In the genomic region with DNA sequence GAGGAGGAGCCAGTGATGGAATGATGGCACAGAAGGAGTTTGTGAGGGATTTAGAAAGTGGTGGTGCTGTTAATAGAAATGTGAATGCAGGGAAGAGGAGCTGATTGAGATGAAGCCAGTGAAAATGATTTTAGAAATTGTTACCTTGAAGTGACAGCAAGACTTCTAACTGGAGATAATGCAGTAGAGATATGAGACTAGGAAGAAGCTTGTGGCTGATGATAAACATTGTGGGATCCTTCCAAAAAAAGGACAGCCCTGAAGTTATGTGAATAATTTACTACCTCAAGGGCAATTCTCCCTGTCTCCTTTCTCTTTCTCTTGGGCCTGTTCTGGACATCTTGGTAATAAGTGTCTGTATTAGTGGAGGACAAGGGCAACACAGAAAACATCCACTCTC, we compare ENCODE assay signal across 1 cellular context.
TF ChIP-seq lines count a peak whose summit lies in the region.

No MANE protein-coding gene starts in this region.

TF ChIP-seq in K562, 482 proteins besides CTCF, POLR2A, EP300 and RAD21 (continued from another document):
- TF ChIP-seq, protein P1, sequence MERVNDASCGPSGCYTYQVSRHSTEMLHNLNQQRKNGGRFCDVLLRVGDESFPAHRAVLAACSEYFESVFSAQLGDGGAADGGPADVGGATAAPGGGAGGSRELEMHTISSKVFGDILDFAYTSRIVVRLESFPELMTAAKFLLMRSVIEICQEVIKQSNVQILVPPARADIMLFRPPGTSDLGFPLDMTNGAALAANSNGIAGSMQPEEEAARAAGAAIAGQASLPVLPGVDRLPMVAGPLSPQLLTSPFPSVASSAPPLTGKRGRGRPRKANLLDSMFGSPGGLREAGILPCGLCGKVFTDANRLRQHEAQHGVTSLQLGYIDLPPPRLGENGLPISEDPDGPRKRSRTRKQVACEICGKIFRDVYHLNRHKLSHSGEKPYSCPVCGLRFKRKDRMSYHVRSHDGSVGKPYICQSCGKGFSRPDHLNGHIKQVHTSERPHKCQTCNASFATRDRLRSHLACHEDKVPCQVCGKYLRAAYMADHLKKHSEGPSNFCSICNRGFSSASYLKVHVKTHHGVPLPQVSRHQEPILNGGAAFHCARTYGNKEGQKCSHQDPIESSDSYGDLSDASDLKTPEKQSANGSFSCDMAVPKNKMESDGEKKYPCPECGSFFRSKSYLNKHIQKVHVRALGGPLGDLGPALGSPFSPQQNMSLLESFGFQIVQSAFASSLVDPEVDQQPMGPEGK (CRISPR knock-in tag; IDR thresholded peaks at IDR 0.05; ENCODE audit: borderline replicate concordance) = no peak
- no peak for TF ChIP-seq ATF1 (CRISPR knock-in tag; IDR thresholded peaks at IDR 0.05)
- TF ChIP-seq ATF1 (tag; IDR thresholded peaks at IDR 0.05) = no peak
- TF ChIP-seq, protein P2, sequence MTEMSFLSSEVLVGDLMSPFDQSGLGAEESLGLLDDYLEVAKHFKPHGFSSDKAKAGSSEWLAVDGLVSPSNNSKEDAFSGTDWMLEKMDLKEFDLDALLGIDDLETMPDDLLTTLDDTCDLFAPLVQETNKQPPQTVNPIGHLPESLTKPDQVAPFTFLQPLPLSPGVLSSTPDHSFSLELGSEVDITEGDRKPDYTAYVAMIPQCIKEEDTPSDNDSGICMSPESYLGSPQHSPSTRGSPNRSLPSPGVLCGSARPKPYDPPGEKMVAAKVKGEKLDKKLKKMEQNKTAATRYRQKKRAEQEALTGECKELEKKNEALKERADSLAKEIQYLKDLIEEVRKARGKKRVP (CRISPR knock-in tag; IDR thresholded peaks at IDR 0.05) = no peak
- no peak for TF ChIP-seq LEF1 (IDR thresholded peaks at IDR 0.05)
- peak; percentile 35 for TF ChIP-seq CBFA2T3 (IDR thresholded peaks at IDR 0.05)
- TF ChIP-seq RCOR1 (IDR thresholded peaks at IDR 0.05; ENCODE audit: borderline replicate concordance in 1 of 2, low read depth in 2 of 2, low read length in 2 of 2) = no peak
- TF ChIP-seq MECOM (CRISPR knock-in tag; IDR thresholded peaks at IDR 0.05) = peak; percentile 71
- TF ChIP-seq, protein P3, sequence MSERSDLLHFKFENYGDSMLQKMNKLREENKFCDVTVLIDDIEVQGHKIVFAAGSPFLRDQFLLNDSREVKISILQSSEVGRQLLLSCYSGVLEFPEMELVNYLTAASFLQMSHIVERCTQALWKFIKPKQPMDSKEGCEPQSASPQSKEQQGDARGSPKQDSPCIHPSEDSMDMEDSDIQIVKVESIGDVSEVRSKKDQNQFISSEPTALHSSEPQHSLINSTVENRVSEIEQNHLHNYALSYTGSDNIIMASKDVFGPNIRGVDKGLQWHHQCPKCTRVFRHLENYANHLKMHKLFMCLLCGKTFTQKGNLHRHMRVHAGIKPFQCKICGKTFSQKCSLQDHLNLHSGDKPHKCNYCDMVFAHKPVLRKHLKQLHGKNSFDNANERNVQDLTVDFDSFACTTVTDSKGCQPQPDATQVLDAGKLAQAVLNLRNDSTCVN (CRISPR knock-in tag; IDR thresholded peaks at IDR 0.05) = 0 out of 2 replicates have a peak, but pooled peaks have one; percentile 40
- no peak for TF ChIP-seq POLR3A (IDR thresholded peaks at IDR 0.05; ENCODE audit: borderline replicate concordance, extremely low read depth, insufficient read depth, insufficient read length)
- no peak for TF ChIP-seq MTF1 (CRISPR knock-in tag; IDR thresholded peaks at IDR 0.05; ENCODE audit: borderline replicate concordance)
- peak; percentile 62 for TF ChIP-seq MEIS2 (IDR thresholded peaks at IDR 0.05; ENCODE audit: partially characterized antibody)
- TF ChIP-seq, protein P4, sequence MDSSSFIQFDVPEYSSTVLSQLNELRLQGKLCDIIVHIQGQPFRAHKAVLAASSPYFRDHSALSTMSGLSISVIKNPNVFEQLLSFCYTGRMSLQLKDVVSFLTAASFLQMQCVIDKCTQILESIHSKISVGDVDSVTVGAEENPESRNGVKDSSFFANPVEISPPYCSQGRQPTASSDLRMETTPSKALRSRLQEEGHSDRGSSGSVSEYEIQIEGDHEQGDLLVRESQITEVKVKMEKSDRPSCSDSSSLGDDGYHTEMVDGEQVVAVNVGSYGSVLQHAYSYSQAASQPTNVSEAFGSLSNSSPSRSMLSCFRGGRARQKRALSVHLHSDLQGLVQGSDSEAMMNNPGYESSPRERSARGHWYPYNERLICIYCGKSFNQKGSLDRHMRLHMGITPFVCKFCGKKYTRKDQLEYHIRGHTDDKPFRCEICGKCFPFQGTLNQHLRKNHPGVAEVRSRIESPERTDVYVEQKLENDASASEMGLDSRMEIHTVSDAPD (CRISPR knock-in tag; IDR thresholded peaks at IDR 0.05) = no peak
- TF ChIP-seq FOXK2 (conservative IDR thresholded peaks at IDR 0.05 in 1 of 2, IDR thresholded peaks at IDR 0.05 in 1 of 2; ENCODE audit: low read depth in 2 of 2) = no peak
- TF ChIP-seq, protein P5, sequence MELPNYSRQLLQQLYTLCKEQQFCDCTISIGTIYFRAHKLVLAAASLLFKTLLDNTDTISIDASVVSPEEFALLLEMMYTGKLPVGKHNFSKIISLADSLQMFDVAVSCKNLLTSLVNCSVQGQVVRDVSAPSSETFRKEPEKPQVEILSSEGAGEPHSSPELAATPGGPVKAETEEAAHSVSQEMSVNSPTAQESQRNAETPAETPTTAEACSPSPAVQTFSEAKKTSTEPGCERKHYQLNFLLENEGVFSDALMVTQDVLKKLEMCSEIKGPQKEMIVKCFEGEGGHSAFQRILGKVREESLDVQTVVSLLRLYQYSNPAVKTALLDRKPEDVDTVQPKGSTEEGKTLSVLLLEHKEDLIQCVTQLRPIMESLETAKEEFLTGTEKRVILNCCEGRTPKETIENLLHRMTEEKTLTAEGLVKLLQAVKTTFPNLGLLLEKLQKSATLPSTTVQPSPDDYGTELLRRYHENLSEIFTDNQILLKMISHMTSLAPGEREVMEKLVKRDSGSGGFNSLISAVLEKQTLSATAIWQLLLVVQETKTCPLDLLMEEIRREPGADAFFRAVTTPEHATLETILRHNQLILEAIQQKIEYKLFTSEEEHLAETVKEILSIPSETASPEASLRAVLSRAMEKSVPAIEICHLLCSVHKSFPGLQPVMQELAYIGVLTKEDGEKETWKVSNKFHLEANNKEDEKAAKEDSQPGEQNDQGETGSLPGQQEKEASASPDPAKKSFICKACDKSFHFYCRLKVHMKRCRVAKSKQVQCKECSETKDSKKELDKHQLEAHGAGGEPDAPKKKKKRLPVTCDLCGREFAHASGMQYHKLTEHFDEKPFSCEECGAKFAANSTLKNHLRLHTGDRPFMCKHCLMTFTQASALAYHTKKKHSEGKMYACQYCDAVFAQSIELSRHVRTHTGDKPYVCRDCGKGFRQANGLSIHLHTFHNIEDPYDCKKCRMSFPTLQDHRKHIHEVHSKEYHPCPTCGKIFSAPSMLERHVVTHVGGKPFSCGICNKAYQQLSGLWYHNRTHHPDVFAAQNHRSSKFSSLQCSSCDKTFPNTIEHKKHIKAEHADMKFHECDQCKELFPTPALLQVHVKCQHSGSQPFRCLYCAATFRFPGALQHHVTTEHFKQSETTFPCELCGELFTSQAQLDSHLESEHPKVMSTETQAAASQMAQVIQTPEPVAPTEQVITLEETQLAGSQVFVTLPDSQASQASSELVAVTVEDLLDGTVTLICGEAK (IDR thresholded peaks at IDR 0.05) = no peak
- TF ChIP-seq, protein P5 (CRISPR knock-in tag; IDR thresholded peaks at IDR 0.05) = no peak
- TF ChIP-seq, protein P6, sequence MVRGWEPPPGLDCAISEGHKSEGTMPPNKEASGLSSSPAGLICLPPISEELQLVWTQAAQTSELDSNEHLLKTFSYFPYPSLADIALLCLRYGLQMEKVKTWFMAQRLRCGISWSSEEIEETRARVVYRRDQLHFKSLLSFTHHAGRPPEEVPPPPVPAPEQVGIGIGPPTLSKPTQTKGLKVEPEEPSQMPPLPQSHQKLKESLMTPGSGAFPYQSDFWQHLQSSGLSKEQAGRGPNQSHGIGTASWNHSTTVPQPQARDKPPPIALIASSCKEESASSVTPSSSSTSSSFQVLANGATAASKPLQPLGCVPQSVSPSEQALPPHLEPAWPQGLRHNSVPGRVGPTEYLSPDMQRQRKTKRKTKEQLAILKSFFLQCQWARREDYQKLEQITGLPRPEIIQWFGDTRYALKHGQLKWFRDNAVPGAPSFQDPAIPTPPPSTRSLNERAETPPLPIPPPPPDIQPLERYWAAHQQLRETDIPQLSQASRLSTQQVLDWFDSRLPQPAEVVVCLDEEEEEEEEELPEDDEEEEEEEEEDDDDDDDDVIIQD (CRISPR knock-in tag; IDR thresholded peaks at IDR 0.05) = no peak
- no peak for TF ChIP-seq TAF7 (tag; IDR thresholded peaks at IDR 0.05)
- no peak for TF ChIP-seq CEBPB (tag; IDR thresholded peaks at IDR 0.05)
- no peak for TF ChIP-seq SP2 (IDR thresholded peaks at IDR 0.05; ENCODE audit: extremely low read depth, low read depth, low read length, poor library complexity, severe bottlenecking)
- no peak for TF ChIP-seq SREBF2 (CRISPR knock-in tag; IDR thresholded peaks at IDR 0.05)
- no peak for TF ChIP-seq CSDE1 (IDR thresholded peaks at IDR 0.05)
- TF ChIP-seq ZNF347 (CRISPR knock-in tag; IDR thresholded peaks at IDR 0.05; ENCODE audit: low read depth) = no peak
- TF ChIP-seq EWSR1 (IDR thresholded peaks at IDR 0.05; ENCODE audit: borderline replicate concordance, low read depth, partially characterized antibody) = no peak
- TF ChIP-seq, protein P7, sequence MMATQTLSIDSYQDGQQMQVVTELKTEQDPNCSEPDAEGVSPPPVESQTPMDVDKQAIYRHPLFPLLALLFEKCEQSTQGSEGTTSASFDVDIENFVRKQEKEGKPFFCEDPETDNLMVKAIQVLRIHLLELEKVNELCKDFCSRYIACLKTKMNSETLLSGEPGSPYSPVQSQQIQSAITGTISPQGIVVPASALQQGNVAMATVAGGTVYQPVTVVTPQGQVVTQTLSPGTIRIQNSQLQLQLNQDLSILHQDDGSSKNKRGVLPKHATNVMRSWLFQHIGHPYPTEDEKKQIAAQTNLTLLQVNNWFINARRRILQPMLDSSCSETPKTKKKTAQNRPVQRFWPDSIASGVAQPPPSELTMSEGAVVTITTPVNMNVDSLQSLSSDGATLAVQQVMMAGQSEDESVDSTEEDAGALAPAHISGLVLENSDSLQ (IDR thresholded peaks at IDR 0.05) = peak; percentile 26; the same call in 1 of the 2 replicates
- no peak for TF ChIP-seq PHF21A (IDR thresholded peaks at IDR 0.05; ENCODE audit: borderline replicate concordance, low read depth)
- no peak for TF ChIP-seq SMAD1 (IDR thresholded peaks at IDR 0.05; ENCODE audit: low read depth, low read length, partially characterized antibody)
- no peak for TF ChIP-seq ZC3H8 (IDR thresholded peaks at IDR 0.05)
- TF ChIP-seq ELF4 (CRISPR knock-in tag; IDR thresholded peaks at IDR 0.05) = no peak
- TF ChIP-seq SRF (CRISPR knock-in tag; IDR thresholded peaks at IDR 0.05) = no peak
- no peak for TF ChIP-seq SP1 (CRISPR knock-in tag; IDR thresholded peaks at IDR 0.05)
- TF ChIP-seq ZNF143 (CRISPR knock-in tag; IDR thresholded peaks at IDR 0.05) = no peak
- TF ChIP-seq, protein P8, sequence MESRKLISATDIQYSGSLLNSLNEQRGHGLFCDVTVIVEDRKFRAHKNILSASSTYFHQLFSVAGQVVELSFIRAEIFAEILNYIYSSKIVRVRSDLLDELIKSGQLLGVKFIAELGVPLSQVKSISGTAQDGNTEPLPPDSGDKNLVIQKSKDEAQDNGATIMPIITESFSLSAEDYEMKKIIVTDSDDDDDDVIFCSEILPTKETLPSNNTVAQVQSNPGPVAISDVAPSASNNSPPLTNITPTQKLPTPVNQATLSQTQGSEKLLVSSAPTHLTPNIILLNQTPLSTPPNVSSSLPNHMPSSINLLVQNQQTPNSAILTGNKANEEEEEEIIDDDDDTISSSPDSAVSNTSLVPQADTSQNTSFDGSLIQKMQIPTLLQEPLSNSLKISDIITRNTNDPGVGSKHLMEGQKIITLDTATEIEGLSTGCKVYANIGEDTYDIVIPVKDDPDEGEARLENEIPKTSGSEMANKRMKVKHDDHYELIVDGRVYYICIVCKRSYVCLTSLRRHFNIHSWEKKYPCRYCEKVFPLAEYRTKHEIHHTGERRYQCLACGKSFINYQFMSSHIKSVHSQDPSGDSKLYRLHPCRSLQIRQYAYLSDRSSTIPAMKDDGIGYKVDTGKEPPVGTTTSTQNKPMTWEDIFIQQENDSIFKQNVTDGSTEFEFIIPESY (CRISPR knock-in tag; IDR thresholded peaks at IDR 0.05) = no peak
- TF ChIP-seq BCL6 (CRISPR knock-in tag; IDR thresholded peaks at IDR 0.05) = no peak
- TF ChIP-seq ARID1B (IDR thresholded peaks at IDR 0.05) = peak; percentile 56
